In the genomic region with DNA sequence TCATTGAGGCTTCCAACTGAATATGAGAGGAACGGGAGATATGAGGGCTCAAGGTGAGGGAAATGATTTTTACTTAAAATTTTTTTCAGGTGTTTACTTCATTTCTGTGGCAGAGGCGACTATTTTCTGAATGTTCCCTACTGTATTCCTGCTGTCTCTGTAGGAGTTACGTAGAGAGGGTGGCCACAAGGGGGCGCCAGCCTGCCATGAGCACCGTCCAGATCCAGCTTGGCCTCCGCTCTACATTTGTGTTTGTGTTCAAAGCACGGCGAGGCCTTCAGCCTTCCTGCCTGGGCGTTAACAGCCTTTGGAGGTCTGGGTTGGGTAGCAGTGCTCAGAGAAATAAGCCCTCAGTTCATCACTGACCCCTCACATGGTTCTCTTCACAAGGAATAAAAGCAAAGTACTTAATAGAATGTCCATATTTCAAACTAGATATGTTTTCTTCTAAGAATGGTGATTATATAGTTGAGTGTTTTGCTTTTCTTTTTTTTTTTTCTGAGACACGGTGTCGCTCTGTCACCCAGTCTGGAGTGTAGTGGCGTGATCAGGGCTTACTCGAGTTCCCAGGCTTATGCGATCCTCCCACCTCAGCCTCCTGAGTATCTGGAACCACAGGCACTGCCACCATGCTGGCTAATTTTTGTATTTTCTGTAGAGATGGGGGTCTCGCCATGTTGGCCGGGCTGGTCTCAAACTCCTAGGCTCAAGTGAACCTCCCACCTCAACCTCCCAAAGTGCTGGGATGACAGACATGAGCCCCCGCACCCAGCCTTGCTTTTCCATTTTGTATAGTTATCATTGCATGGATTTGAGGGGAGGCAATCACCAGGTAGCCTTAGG, we compare ENCODE assay signal across 8 cellular contexts. TPM values are rescaled to one million over a fixed set of nuclear protein-coding genes. Genes with fewer than 3 reads are reported as not detected.
DNase-seq lines count a peak whose midpoint lies in the region; ATAC-seq, FAIRE-seq and TF ChIP-seq lines count a peak whose summit lies in the region.

No MANE protein-coding gene starts in this region.

- TF ChIP-seq CTCF in A673 (conservative IDR thresholded peaks at IDR 0.05; ENCODE audit: low read depth, low read length) (peak; percentile 98), GM20000 (IDR thresholded peaks at IDR 0.05; ENCODE audit: extremely low read depth, missing control alignments) (peak; percentile 92), WTC11 (IDR thresholded peaks at IDR 0.05) (peak; percentile 90), mammary epithelial cell (conservative IDR thresholded peaks at IDR 0.05 in 1 of 2, IDR thresholded peaks at IDR 0.05 in 1 of 2; ENCODE audit: extremely low read depth in 1 of 2, insufficient read depth in 1 of 2, low read depth in 1 of 2, low read length in 2 of 2) (peak; percentile 95 to 96)

- H3K79me2 ChIP-seq in mammary epithelial cell (ENCODE audit: insufficient read depth, low read length) = peaks cover 33% of the 10 kb centered on the region

- peaks cover 45% of the 10 kb centered on the region for H3K36me3 Mint-ChIP-seq in WTC11

- no peaks in the 10 kb centered on the region for H3K4me1 ChIP-seq in A673 (ENCODE audit: insufficient read depth, low read length, poor library complexity, severe bottlenecking)
- peaks cover 4% of the 10 kb centered on the region for H3K4me1 ChIP-seq in mammary epithelial cell (ENCODE audit: insufficient read depth, low read length)

- peak overlapping the region; percentile 91 for H3K27ac Mint-ChIP-seq in WTC11

- peak; percentile 85 for DNase-seq in A673 (ENCODE audit: low spot score)
- peak; percentile 71 for DNase-seq in GM20000 (ENCODE audit: low spot score)
- DNase-seq in NCI-H2171 (lab: John Stamatoyannopoulos, UW) = peak; percentile 86
- DNase-seq in WTC11 (ENCODE audit: low spot score) = peak; percentile 92
- DNase-seq in mammary epithelial cell = peak; percentile 60
- DNase-seq in stimulated activated CD4-positive, alpha-beta T cell treated with anti-CD3 and anti-CD28 coated beads, Interleukin-12 subunit alpha, Interleukin-12 subunit beta, amount 100 ng/mL, for 4 hours = peak; percentile 80

- dilution Hi-C loops in mammary epithelial cell (cut with HindIII; ENCODE audit: low sequenced_read_pairs) = no loop called here

- no peak overlapping the region for H2AFZ ChIP-seq in mammary epithelial cell (ENCODE audit: low read depth, low read length)

- no peaks in the 10 kb centered on the region for H3K27me3 Mint-ChIP-seq in WTC11 (ENCODE audit: low read depth)

- peaks cover 2% of the 10 kb centered on the region; the same call in 1 of the 2 replicates for H3K4me1 Mint-ChIP-seq in WTC11

- WGBS in mammary epithelial cell (ENCODE audit: low coverage, missing lambda C conversion rate) = 49% methylated on average over 12 of the region's 17 CpGs

- intact Hi-C loops in A673 (cut with micrococcal nuclease; ENCODE audit: unreplicated experiment) (loop anchor here (5.0 kb wide), 1 partner anchor 47 kb away; no protein-coding TSS in a partner anchor), mammary epithelial cell (cut with micrococcal nuclease) (loop anchor here (1.0 kb wide), 1 partner anchor 46 kb away; no protein-coding TSS in a partner anchor)

- ATAC-seq in WTC11 (peak; percentile 96), HG03521 (IDR thresholded peaks at IDR 0.05; ENCODE audit: unreplicated experiment) (no peak)

- H3K4me3 ChIP-seq in A673 (ENCODE audit: low read depth, low read length, poor library complexity, severe bottlenecking) = no peak overlapping the region
- H3K4me3 ChIP-seq in mammary epithelial cell (replicated peaks in 1 of 3; ENCODE audit: insufficient read depth in 1 of 3, low read depth in 2 of 3, low read length in 3 of 3) = no peak overlapping the region

- H3K27ac ChIP-seq in A673 (ENCODE audit: low read depth, low read length, poor library complexity, severe bottlenecking) (peak overlapping the region; percentile 21), mammary epithelial cell (ENCODE audit: insufficient read depth, low read depth, low read length) (no peak overlapping the region)

- no peak overlapping the region for H3K9ac ChIP-seq in mammary epithelial cell (ENCODE audit: insufficient read depth, low read length)

- in situ Hi-C loops in mammary epithelial cell (cut with MboI; ENCODE audit: low sequenced_read_pairs in 2 of 2) = loop anchor here in 1 of 2 donors (5.0 kb wide), 1 partner anchor 57 kb away; no protein-coding TSS in a partner anchor

- POLR2A ChIA-PET in A673 (lab: Charles Lee; ENCODE audit: low non-redundant PET) = interaction anchor here (0.6 kb wide), 1 partner anchor 29 kb away, joined by 6 read pairs; no protein-coding TSS in a partner anchor
- POLR2A ChIA-PET in WTC11 (lab: Charles Lee) = no interaction called here

- H4K20me1 ChIP-seq in mammary epithelial cell (ENCODE audit: insufficient read depth, low read length) = peaks cover 2% of the 10 kb centered on the region

- BruUV-seq in A673 (replicated peaks; lab: Mats Ljungman, UMichigan) (no TSS peak), mammary epithelial cell (replicated peaks; lab: Mats Ljungman, UMichigan) (no TSS peak)

- H3K27me3 ChIP-seq in A673 (replicated peaks; ENCODE audit: insufficient read depth, low read depth, low read length, poor library complexity) = no peaks in the 10 kb centered on the region
- no peaks in the 10 kb centered on the region for H3K27me3 ChIP-seq in mammary epithelial cell (ENCODE audit: insufficient read depth, low read length)

- no peak overlapping the region for H3K4me3 Mint-ChIP-seq in WTC11

- FAIRE-seq in islet of Langerhans (lab: Jason Lieb, UNC) = peak; percentile 43

- H3K9me3 ChIP-seq in A673 (ENCODE audit: low read depth, low read length, poor library complexity, severe bottlenecking) (no peaks in the 10 kb centered on the region), mammary epithelial cell (replicated peaks; ENCODE audit: insufficient read depth, low read length) (no peaks in the 10 kb centered on the region)

- H3K36me3 ChIP-seq in A673 (ENCODE audit: insufficient read depth, low read length, poor library complexity, severe bottlenecking) (peaks cover 63% of the 10 kb centered on the region), mammary epithelial cell (ENCODE audit: insufficient read depth, low read length) (peaks cover 37% of the 10 kb centered on the region)

- H3K9me3 Mint-ChIP-seq in WTC11 = no peaks in the 10 kb centered on the region

- CTCF ChIA-PET in A673 (lab: Charles Lee) (interaction anchor here (0.8 to 1.6 kb wide), 5 partner anchors 8 to 47 kb away, joined by 3 to 6 read pairs (median 4); partner anchors contain the start of gene TRMT61A), WTC11 (lab: Charles Lee) (interaction anchor here (0.5 to 2.3 kb wide), 20 partner anchors 8 to 425 kb away, joined by 3 to 12 read pairs (median 4); partner anchors contain the start of gene TRMT61A), mammary epithelial cell (lab: Charles Lee; ENCODE audit: low non-redundant PET) (no interaction called here)

- no peak overlapping the region for H3K4me2 ChIP-seq in mammary epithelial cell (ENCODE audit: insufficient read depth, low read depth, low read length)

TF ChIP-seq in WTC11, 78 proteins besides CTCF, POLR2A, EP300 and RAD21:
- no peak for TF ChIP-seq TEAD1 (CRISPR knock-in tag; IDR thresholded peaks at IDR 0.05)

RNA-seq across cellular contexts. Expression of gene CKB, which starts 22.3 kb away (rescaled TPM):
- total RNA-seq in A673 (2021) (118 and 183 TPM in 2 replicates), WTC11 (2021) (529 to 555 TPM (median 531 TPM) in 3 replicates), mammary epithelial cell (10 to 100 TPM in 1 of 2 donors, 1 to 10 TPM in 1; 8.7 to 45.8 TPM)
- 6.4 TPM for polyA plus RNA-seq in mammary epithelial cell
- polyA minus RNA-seq in mammary epithelial cell = not detected

RNA-seq across cellular contexts. Expression of gene TRMT61A, which starts 28.6 kb away (rescaled TPM):
- 19.3 and 23.6 TPM in 2 replicates for total RNA-seq in A673 (2021)
- 11.8 to 15.5 TPM (median 12.3 TPM) in 3 replicates for total RNA-seq in WTC11 (2021)
- total RNA-seq in mammary epithelial cell = 10 to 100 TPM in 1 of 2 donors, 1 to 10 TPM in 1; 8.8 to 13.3 TPM
- 7.7 TPM for polyA plus RNA-seq in mammary epithelial cell
- polyA minus RNA-seq in mammary epithelial cell = 3.9 TPM
